Comparison of ENCODE assay signal across 1 cellular context in the genomic region with DNA sequence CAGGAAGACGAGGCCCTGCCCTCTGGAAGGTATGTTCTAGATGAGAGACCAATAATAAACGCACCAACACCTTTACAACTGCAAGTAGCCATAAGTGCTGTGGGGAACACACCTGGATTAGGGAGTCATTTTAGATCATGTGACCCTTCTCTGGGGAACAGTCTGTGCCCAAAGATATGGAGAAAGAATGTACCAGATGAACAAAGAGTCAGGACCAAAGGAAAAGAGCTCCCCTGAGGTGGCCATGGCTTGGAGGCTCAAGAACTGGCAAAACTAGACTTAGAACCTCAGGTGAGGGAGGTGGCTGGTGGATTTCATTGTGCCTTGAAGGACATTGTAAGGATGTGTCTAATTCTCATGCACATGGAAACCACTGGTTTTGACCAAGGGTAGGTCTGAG.
TF ChIP-seq lines count a peak whose summit lies in the region.

No MANE protein-coding gene starts in this region.

TF ChIP-seq in H1, 55 proteins besides CTCF, POLR2A, EP300 and RAD21:
- peak; percentile 64 for TF ChIP-seq RNF2 (IDR thresholded peaks at IDR 0.05; ENCODE audit: borderline replicate concordance, low read depth, low read length, missing control alignments, poor library complexity, severe bottlenecking)
- no peak for TF ChIP-seq KDM1A (IDR thresholded peaks at IDR 0.05; ENCODE audit: borderline replicate concordance, low read length)
TF ChIP-seq in H1: peak in this region for 1.
